ENCODE assay signal across 2 cellular contexts in the genomic region with DNA sequence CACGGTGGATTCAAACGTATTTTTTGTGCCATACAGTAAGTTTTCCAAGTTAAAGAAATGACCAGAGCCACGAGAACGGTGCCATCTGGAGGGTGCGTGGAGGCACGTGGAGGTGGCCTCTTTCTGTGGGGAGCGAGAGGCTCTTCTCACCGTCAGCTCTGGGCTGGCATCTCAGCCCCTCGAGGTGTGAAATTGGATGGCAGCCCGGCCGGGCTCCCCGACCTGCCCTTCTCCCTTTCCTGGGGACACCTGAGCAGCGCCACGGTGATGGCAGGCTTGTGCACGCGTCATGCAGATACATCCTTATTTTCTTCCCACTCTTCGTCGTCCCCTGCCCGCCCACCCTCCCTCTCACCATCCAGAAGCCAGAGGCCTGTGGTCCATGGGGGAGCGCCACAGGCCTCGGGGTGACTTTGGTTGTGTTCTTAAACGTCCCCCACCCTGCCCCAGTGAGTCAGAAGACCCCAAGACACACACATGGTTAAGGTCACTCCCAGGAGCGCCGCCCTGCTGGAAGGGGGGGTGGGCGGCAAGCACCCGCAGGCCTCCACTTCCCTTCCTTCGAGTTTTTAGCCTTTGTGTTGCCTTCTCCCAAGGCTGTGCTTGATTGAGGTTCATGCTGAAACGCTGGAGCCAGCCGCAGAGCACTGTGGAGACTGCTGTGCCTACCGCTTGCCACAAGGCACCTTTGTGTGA.
TF ChIP-seq lines count a peak whose summit lies in the region.

No MANE protein-coding gene starts in this region.

TF ChIP-seq in HCT116, 20 proteins besides CTCF, POLR2A, EP300 and RAD21 (continued from another document):
- TF ChIP-seq TCF7L2 (IDR thresholded peaks at IDR 0.05; ENCODE audit: borderline replicate concordance, extremely low read depth, insufficient read depth, insufficient read length) (no peak), YY1 (IDR thresholded peaks at IDR 0.05; ENCODE audit: extremely low read depth, insufficient replicate concordance, low read depth, low read length) (no peak), SIN3A (IDR thresholded peaks at IDR 0.05; ENCODE audit: low read depth) (no peak), CEBPB (IDR thresholded peaks at IDR 0.05; ENCODE audit: low read depth) (no peak), EZH2 (IDR thresholded peaks at IDR 0.05) (no peak), ELF1 (IDR thresholded peaks at IDR 0.05; ENCODE audit: borderline replicate concordance, low read depth) (no peak), JUND (IDR thresholded peaks at IDR 0.05) (no peak), SRF (IDR thresholded peaks at IDR 0.05; ENCODE audit: low read depth) (no peak), CBX3 (IDR thresholded peaks at IDR 0.05; ENCODE audit: low read depth) (no peak), EGR1 (IDR thresholded peaks at IDR 0.05; ENCODE audit: low read depth) (no peak), FOSL1 (IDR thresholded peaks at IDR 0.05; ENCODE audit: low read depth) (no peak)

TF ChIP-seq in WTC11, 78 proteins besides CTCF, POLR2A, EP300 and RAD21:
- TF ChIP-seq, protein P1, sequence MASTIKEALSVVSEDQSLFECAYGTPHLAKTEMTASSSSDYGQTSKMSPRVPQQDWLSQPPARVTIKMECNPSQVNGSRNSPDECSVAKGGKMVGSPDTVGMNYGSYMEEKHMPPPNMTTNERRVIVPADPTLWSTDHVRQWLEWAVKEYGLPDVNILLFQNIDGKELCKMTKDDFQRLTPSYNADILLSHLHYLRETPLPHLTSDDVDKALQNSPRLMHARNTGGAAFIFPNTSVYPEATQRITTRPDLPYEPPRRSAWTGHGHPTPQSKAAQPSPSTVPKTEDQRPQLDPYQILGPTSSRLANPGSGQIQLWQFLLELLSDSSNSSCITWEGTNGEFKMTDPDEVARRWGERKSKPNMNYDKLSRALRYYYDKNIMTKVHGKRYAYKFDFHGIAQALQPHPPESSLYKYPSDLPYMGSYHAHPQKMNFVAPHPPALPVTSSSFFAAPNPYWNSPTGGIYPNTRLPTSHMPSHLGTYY (CRISPR knock-in tag; IDR thresholded peaks at IDR 0.05), result no peak
- TF ChIP-seq ATF1 (CRISPR knock-in tag; IDR thresholded peaks at IDR 0.05), result no peak
- no peak for TF ChIP-seq TP53 (CRISPR knock-in tag; IDR thresholded peaks at IDR 0.05)
- TF ChIP-seq, protein P2, sequence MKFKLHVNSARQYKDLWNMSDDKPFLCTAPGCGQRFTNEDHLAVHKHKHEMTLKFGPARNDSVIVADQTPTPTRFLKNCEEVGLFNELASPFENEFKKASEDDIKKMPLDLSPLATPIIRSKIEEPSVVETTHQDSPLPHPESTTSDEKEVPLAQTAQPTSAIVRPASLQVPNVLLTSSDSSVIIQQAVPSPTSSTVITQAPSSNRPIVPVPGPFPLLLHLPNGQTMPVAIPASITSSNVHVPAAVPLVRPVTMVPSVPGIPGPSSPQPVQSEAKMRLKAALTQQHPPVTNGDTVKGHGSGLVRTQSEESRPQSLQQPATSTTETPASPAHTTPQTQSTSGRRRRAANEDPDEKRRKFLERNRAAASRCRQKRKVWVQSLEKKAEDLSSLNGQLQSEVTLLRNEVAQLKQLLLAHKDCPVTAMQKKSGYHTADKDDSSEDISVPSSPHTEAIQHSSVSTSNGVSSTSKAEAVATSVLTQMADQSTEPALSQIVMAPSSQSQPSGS (CRISPR knock-in tag; IDR thresholded peaks at IDR 0.05; ENCODE audit: borderline replicate concordance, low read depth), result no peak
- no peak for TF ChIP-seq NFE2L1 (CRISPR knock-in tag; IDR thresholded peaks at IDR 0.05)
- TF ChIP-seq STAT6 (CRISPR knock-in tag; conservative IDR thresholded peaks at IDR 0.05; ENCODE audit: low read depth), result no peak
TF ChIP-seq in WTC11: peak in this region for 0.
